Comparison of ENCODE assay signal across 8 cellular contexts in the genomic region with DNA sequence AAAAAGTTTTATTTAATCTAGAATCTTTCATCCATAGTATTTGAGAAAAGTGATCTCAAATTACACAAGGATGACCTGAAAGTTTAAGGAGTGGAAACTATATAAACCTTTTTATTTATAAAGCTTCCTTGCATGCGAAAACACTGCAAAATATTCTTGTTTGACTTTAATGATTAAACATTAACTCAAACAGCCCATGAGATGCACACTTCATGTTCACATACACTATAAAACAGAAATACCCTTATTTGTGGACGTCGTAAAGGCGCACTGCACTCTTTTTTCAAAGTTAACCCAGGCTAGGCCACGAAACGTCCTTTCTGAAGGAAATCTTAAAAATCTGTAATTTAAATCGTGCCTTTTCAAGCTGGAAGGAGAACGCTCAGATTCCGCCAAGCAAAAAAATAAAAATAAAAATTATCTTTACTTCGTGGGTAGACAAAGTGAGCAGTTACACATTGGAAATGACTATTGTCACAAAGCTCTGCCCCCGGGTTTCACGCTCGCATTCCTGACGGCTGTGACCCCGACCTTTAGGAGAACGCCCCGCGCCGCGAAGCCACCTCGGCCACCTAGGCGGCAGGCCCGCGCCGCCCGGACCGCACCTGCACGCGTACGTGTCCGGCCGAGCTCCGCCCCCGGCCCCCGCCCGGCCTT. TPM values are rescaled to one million over a fixed set of nuclear protein-coding genes. Genes with fewer than 3 reads are reported as not detected.
DNase-seq lines count a peak whose midpoint lies in the region; ATAC-seq and TF ChIP-seq lines count a peak whose summit lies in the region.

No MANE protein-coding gene starts in this region.

- intact Hi-C loops in left colon (cut with DNase I, micrococcal nuclease) = no loop called here

- H3K9me3 ChIP-seq in HUES64 (ENCODE audit: insufficient read depth, low read depth, low read length) (no peaks in the 10 kb centered on the region), adipocyte (ENCODE audit: control insufficient read depth, low read length) (no peaks in the 10 kb centered on the region), thoracic aorta (no peaks in the 10 kb centered on the region)

- ATAC-seq in left colon (peak; percentile 54), thoracic aorta (ENCODE audit: insufficient number of reproducible peaks, low FRiP score, low read depth) (no peak)

- TF ChIP-seq CTCF in thoracic aorta (IDR thresholded peaks at IDR 0.05) = no peak

- H3K36me3 ChIP-seq in ACC112 (ENCODE audit: insufficient read depth, low read length) (peaks cover 9% of the 10 kb centered on the region), HUES64 (ENCODE audit: insufficient read depth, low read length) (peaks cover 33% of the 10 kb centered on the region), adipocyte (ENCODE audit: control insufficient read depth, insufficient read depth, low read length, severe bottlenecking) (peaks cover 16% of the 10 kb centered on the region), thoracic aorta (no peaks in the 10 kb centered on the region)

- peak overlapping the region; percentile 41 for H2AFZ ChIP-seq in ACC112 (ENCODE audit: low read length, unreplicated experiment)

- H3K4me1 ChIP-seq in ACC112 (ENCODE audit: control insufficient read depth, insufficient read depth, low read length, unreplicated experiment) = peaks cover 8% of the 10 kb centered on the region
- H3K4me1 ChIP-seq in HUES64 (ENCODE audit: insufficient read depth, low read length) = no peaks in the 10 kb centered on the region
- peaks cover 4% of the 10 kb centered on the region for H3K4me1 ChIP-seq in adipocyte (ENCODE audit: control insufficient read depth, insufficient read depth, low read length)
- H3K4me1 ChIP-seq in thoracic aorta (ENCODE audit: control insufficient read depth in 1 of 2, low read depth in 2 of 2) = peaks cover 13 to 19% of the 10 kb centered on the region in 2 donors

- DNase-seq in adipocyte (ENCODE audit: low read depth) = peak; percentile 22
- DNase-seq in left colon = peak in 1 of 2 donors; percentile 56
- DNase-seq in thoracic aorta (ENCODE audit: low spot score) = no peak
- DNase-seq in NCI-H1694 (lab: John Stamatoyannopoulos, UW) = no peak
- no peak for DNase-seq in SK-N-DZ (ENCODE audit: low spot score)
- no peak for DNase-seq in H4 (ENCODE audit: low spot score)

- peak overlapping the region; percentile 97 for H3K4me3 ChIP-seq in ACC112 (ENCODE audit: low read depth, low read length)
- peak overlapping the region; percentile 91 for H3K4me3 ChIP-seq in HUES64 (ENCODE audit: low read length)
- H3K4me3 ChIP-seq in adipocyte (ENCODE audit: low read length) = peak overlapping the region; percentile 92
- peak overlapping the region; percentile 100 for H3K4me3 ChIP-seq in thoracic aorta

- H3K27me3 ChIP-seq in ACC112 (ENCODE audit: insufficient read depth, low read length) (no peaks in the 10 kb centered on the region), HUES64 (ENCODE audit: insufficient read depth, low read length) (no peaks in the 10 kb centered on the region), adipocyte (replicated peaks; ENCODE audit: control insufficient read depth, insufficient read depth, low read length) (no peaks in the 10 kb centered on the region), thoracic aorta (replicated peaks; ENCODE audit: insufficient read depth) (no peaks in the 10 kb centered on the region)

- peaks cover 54% of the 10 kb centered on the region for H3K79me2 ChIP-seq in ACC112 (ENCODE audit: control insufficient read depth, insufficient read depth, low read length, unreplicated experiment)

- H3K27ac ChIP-seq in ACC112 (ENCODE audit: low read depth, low read length) (peak overlapping the region; percentile 84), HUES64 (ENCODE audit: low read depth, low read length) (peak overlapping the region; percentile 100), thoracic aorta (peak overlapping the region; percentile 82 to 95)

- 3% methylated on average over 34 of the region's 36 CpGs for WGBS in HUES64

- H3K9ac ChIP-seq in HUES64 (ENCODE audit: low read depth, low read length) = peak overlapping the region; percentile 100
- peak overlapping the region; percentile 97 for H3K9ac ChIP-seq in adipocyte (ENCODE audit: low read length)

RNA-seq across cellular contexts. Expression of gene FAM168B, which starts 0.7 kb away (rescaled TPM):
- polyA plus RNA-seq in HUES64 (2013, experiment 1 of 2) = 60.9 TPM
- 63.2 TPM for polyA plus RNA-seq in HUES64 (2013, experiment 2 of 2)
- total RNA-seq in left colon (10 to 100 TPM; 83.6 to 96.3 TPM), thoracic aorta (100 to 1,000 TPM; 144 to 156 TPM)
- polyA plus RNA-seq in SK-N-DZ (2014; cell fraction: cytosol; rRNA removed) = 120 and 144 TPM in 2 replicates
- 74.9 and 80.1 TPM in 2 replicates for polyA plus RNA-seq in SK-N-DZ (2014; cell fraction: nucleus; rRNA removed)
- total RNA-seq in H4 (2014; rRNA removed; shearing (Covaris generic)) = 56.1 and 61.7 TPM in 2 replicates

RNA-seq across cellular contexts. Expression of gene PLEKHB2, which starts 12.6 kb away (rescaled TPM):
- 48.7 TPM for polyA plus RNA-seq in HUES64 (2013, experiment 1 of 2)
- polyA plus RNA-seq in HUES64 (2013, experiment 2 of 2) = 53.9 TPM
- 100 to 1,000 TPM in 1 of 2 donors, 10 to 100 TPM in 1; 73.8 to 150 TPM for total RNA-seq in left colon
- 10 to 100 TPM; 40.1 to 42.0 TPM for total RNA-seq in thoracic aorta
- 37.9 and 42.7 TPM in 2 replicates for polyA plus RNA-seq in SK-N-DZ (2014; cell fraction: cytosol; rRNA removed)
- polyA plus RNA-seq in SK-N-DZ (2014; cell fraction: nucleus; rRNA removed) = 12.4 and 15.6 TPM in 2 replicates
- 122 and 125 TPM in 2 replicates for total RNA-seq in H4 (2014; rRNA removed; shearing (Covaris generic))
